In genomic region chr1:1013105-1013921, GRCh38 we compare ENCODE assay signal across 8 cellular contexts. TPM values are rescaled to one million over a fixed set of nuclear protein-coding genes. Genes with fewer than 3 reads are reported as not detected.
DNase-seq lines count a peak whose midpoint lies in the region; ATAC-seq and TF ChIP-seq lines count a peak whose summit lies in the region.

Gene ISG15 (plus strand): TSS chr1:1013497. CDS start chr1:1013574, 77 bp downstream.

- ATAC-seq in right cardiac atrium: peak; percentile 93

- DNase-seq in G401 (ENCODE audit: low spot score) (peak; percentile 57), GOT3 (lab: John Stamatoyannopoulos, UW) (peak; percentile 67), MM.1S (peak; percentile 92), right cardiac atrium (peak; percentile 92 to 98 (median 95)), vagina (ENCODE audit: extremely low spot score in 2 of 2) (no peak)

- H3K4me2 ChIP-seq in MM.1S (ENCODE audit: low read depth, low read length): peak within 1 kb of the TSS; percentile 99

- peaks cover 37% of the 10 kb centered on the region for H3K27me3 ChIP-seq in MM.1S (replicated peaks; ENCODE audit: insufficient read depth, low read length)
- H3K27me3 ChIP-seq in right cardiac atrium (ENCODE audit: control insufficient read depth, insufficient read depth): no peaks in the 10 kb centered on the region
- H3K27me3 ChIP-seq in rectal smooth muscle tissue (ENCODE audit: control insufficient read depth, insufficient read depth, low read length): no peaks in the 10 kb centered on the region
- H3K27me3 ChIP-seq in vagina: no peaks in the 10 kb centered on the region

- peak in 1 of 2 donors; percentile 74 for TF ChIP-seq POLR2A in vagina (IDR thresholded peaks at IDR 0.05)

- H3F3A ChIP-seq in MM.1S (ENCODE audit: insufficient read depth, low read length): no peaks in the 10 kb centered on the region

- TF ChIP-seq CTCF in MM.1S (IDR thresholded peaks at IDR 0.05; ENCODE audit: low read length) (no peak), vagina (IDR thresholded peaks at IDR 0.05) (no peak)

- in situ Hi-C loops in G401 (cut with HindIII; ENCODE audit: low sequenced_read_pairs): no loop called here

- H3K4me3 ChIP-seq in MM.1S (ENCODE audit: low read length) (peak within 1 kb of the TSS; percentile 77), right cardiac atrium (ENCODE audit: low read length) (peak within 1 kb of the TSS; percentile 78), rectal smooth muscle tissue (ENCODE audit: low read length) (peak within 1 kb of the TSS; percentile 97), vagina (peak within 1 kb of the TSS; percentile 66 to 88)

- no peaks in the 10 kb centered on the region for H3K9me2 ChIP-seq in MM.1S (replicated peaks; ENCODE audit: insufficient read depth, low read length)

- intact Hi-C loops in T-helper 2 cell treated with Interferon-gamma antibody and Interleukin-4, amounts not matched to agents 100 ng/mL and 5 ng/mL, for 36 hours (cut with micrococcal nuclease): loop anchor here (1.0 to 2.0 kb wide), 2 partner anchors 55 to 103 kb away; partner anchors contain the start of gene C1orf159
- intact Hi-C loops in right cardiac atrium (cut with DNase I): no loop called here
- intact Hi-C loops in vagina (cut with DNase I): no loop called here

- H3K27ac ChIP-seq in MM.1S (ENCODE audit: low read length) (peak within 1 kb of the TSS; percentile 20; the same call in 1 of the 2 replicates), angular gyrus (ENCODE audit: low read depth, low read length) (peak within 1 kb of the TSS; percentile 78), right cardiac atrium (ENCODE audit: low read length) (peak within 1 kb of the TSS; percentile 93), rectal smooth muscle tissue (ENCODE audit: low read depth, low read length) (peak within 1 kb of the TSS; percentile 85), vagina (peak within 1 kb of the TSS; percentile 84)

- no peaks in the 10 kb centered on the region for H4K20me1 ChIP-seq in MM.1S (ENCODE audit: insufficient read depth, low read length)

- H3K79me2 ChIP-seq in MM.1S (ENCODE audit: low read length): no peaks in the 10 kb centered on the region

- H3K4me1 ChIP-seq in MM.1S (ENCODE audit: low read length) (peaks cover 8% of the 10 kb centered on the region), right cardiac atrium (ENCODE audit: control insufficient read depth, insufficient read depth, low read length) (no peaks in the 10 kb centered on the region), rectal smooth muscle tissue (ENCODE audit: control insufficient read depth, insufficient read depth, low read length) (no peaks in the 10 kb centered on the region), vagina (peaks cover 22% of the 10 kb centered on the region)

- H3K9me3 ChIP-seq in MM.1S (replicated peaks; ENCODE audit: insufficient read depth, low read length) (no peaks in the 10 kb centered on the region; the same call in 1 of the 2 replicates), right cardiac atrium (ENCODE audit: control insufficient read depth, low read length) (no peaks in the 10 kb centered on the region), vagina (no peaks in the 10 kb centered on the region)

- peak within 1 kb of the TSS; percentile 93 for H2AFZ ChIP-seq in MM.1S (ENCODE audit: low read length)

- no peaks in the 10 kb centered on the region for H3K36me3 ChIP-seq in MM.1S (replicated peaks; ENCODE audit: insufficient read depth, low read length)
- no peaks in the 10 kb centered on the region for H3K36me3 ChIP-seq in rectal smooth muscle tissue (ENCODE audit: control insufficient read depth, insufficient read depth, low read length)
- no peaks in the 10 kb centered on the region for H3K36me3 ChIP-seq in vagina

- WGBS in right cardiac atrium: 4% methylated on average over 30 of the region's 30 CpGs

- H3K9ac ChIP-seq in MM.1S (ENCODE audit: low read length) (peak within 1 kb of the TSS; percentile 42), rectal smooth muscle tissue (ENCODE audit: low read length) (peak within 1 kb of the TSS; percentile 77)

RNA-seq across cellular contexts. Expression of gene ISG15, which starts in this region (rescaled TPM):
- total RNA-seq in G401 (2014; rRNA removed; shearing (Covaris generic)): 213 and 304 TPM in 2 replicates
- total RNA-seq in T-helper 2 cell treated with Interferon-gamma antibody and Interleukin-4, amounts not matched to agents 100 ng/mL and 5 ng/mL, for 36 hours: 101 and 102 TPM in 2 replicates
- total RNA-seq in right cardiac atrium: 10 to 100 TPM; 16.1 to 36.4 (median 21.6) TPM
- 65.5 TPM for polyA plus RNA-seq in right cardiac atrium
- total RNA-seq in vagina: 29.0 TPM

Comparison
In these comparisons a context has a peak if more than half of its experiments do, and no peak if none do; other contexts are left out.
1. DNase-seq: peak in G401 (single experiment), GOT3 (single experiment), MM.1S (single experiment) and right cardiac atrium (3 of 3); none in vagina (0 of 2).
2. H3K27ac ChIP-seq: peak in every context shown above with its lines; median percentile 93 in right cardiac atrium; 85 in rectal smooth muscle tissue; 84 in vagina; 78 in angular gyrus; 20 in MM.1S.
3. Peak in every context shown above with its lines, with median percentiles within 50 percentile points of each other: H3K4me3 ChIP-seq.